In genomic region chr15:64010719-64011118, GRCh38 we compare ENCODE assay signal across 9 cellular contexts. TPM values are rescaled to one million over a fixed set of nuclear protein-coding genes. Genes with fewer than 3 reads are reported as not detected.
DNase-seq lines count a peak whose midpoint lies in the region; ATAC-seq, FAIRE-seq and TF ChIP-seq lines count a peak whose summit lies in the region.
"Had no signal": no experiment of that assay in that cellular context is flagged by ENCODE, and none has a peak within 500 bp of the region (broad histone marks: within the 10 kb centered on the region; RNA-seq: fewer than 3 reads in every experiment).

No MANE protein-coding gene starts in this region.

- no peak overlapping the region for H3K4me3 Mint-ChIP-seq in HFFc6

- peaks cover 2% of the 10 kb centered on the region; the same call in 1 of the 2 replicates for H3K27me3 Mint-ChIP-seq in HFFc6 (ENCODE audit: insufficient read depth)

- no peak for TF ChIP-seq POLR2A in NB4 (IDR thresholded peaks at IDR 0.05; ENCODE audit: extremely low read depth, insufficient read length)
- TF ChIP-seq POLR2A in endothelial cell of umbilical vein (IDR thresholded peaks at IDR 0.05; ENCODE audit: low read depth, low read length), result no peak

- ATAC-seq in sciatic nerve, result peak; percentile 36

- FAIRE-seq in endothelial cell of umbilical vein (lab: Jason Lieb, UNC), result peak; percentile 42

- H3K79me2 ChIP-seq in endothelial cell of umbilical vein (ENCODE audit: control insufficient read depth, insufficient read depth, low read length), result no peaks in the 10 kb centered on the region

- POLR2A ChIA-PET in endothelial cell of umbilical vein (lab: Charles Lee), result no interaction called here

- TF ChIP-seq CTCF in GM12873 (IDR thresholded peaks at IDR 0.05; ENCODE audit: insufficient read depth, low read depth, low read length, missing control alignments) (peak; percentile 45), HFFc6 (IDR thresholded peaks at IDR 0.05) (no peak), NB4 (IDR thresholded peaks at IDR 0.05; ENCODE audit: low read depth, low read length) (no peak), endothelial cell of umbilical vein (IDR thresholded peaks at IDR 0.05; ENCODE audit: extremely low read depth in 1 of 2, insufficient read depth in 1 of 2, low read depth in 1 of 2, low read length in 2 of 2) (no peak)

- DNase-seq in HFFc6 (peak; percentile 67), NB4 (ENCODE audit: low read depth) (peak; percentile 94), endothelial cell of umbilical vein (ENCODE audit: low read depth, low spot score) (peak; percentile 24), sciatic nerve (ENCODE audit: low spot score) (no peak), NCI-H1930 (lab: John Stamatoyannopoulos, UW) (no peak), C1 segment of cervical spinal cord (lab: John Stamatoyannopoulos, UW) (no peak)
- peak; percentile 81 for DNase-seq in activated CD4-positive, alpha-beta T cell treated with anti-CD3 and anti-CD28 coated beads, Interleukin-2, amount 50 U/mL, for 1 hour

- H3K36me3 Mint-ChIP-seq in HFFc6 (ENCODE audit: low read depth), result 0 out of 2 replicates have a peak, but pooled peaks cover 4% of the 10 kb centered on the region

- H3K4me2 ChIP-seq in endothelial cell of umbilical vein (ENCODE audit: insufficient read depth, low read length), result no peak overlapping the region

- H3K27ac Mint-ChIP-seq in HFFc6, result peak overlapping the region; percentile 14

- no peaks in the 10 kb centered on the region for H3K9me1 ChIP-seq in endothelial cell of umbilical vein (replicated peaks; ENCODE audit: control insufficient read depth, extremely low read depth, insufficient read depth, low read length)

- peaks cover 2 to 15% of the 10 kb centered on the region in 2 experiments for H3K27me3 ChIP-seq in endothelial cell of umbilical vein (ENCODE audit: control insufficient read depth in 2 of 2, insufficient read depth in 2 of 2, low read length in 2 of 2)
- H3K27me3 ChIP-seq: dorsolateral prefrontal cortex had no signal

- H3K27ac ChIP-seq in endothelial cell of umbilical vein (ENCODE audit: insufficient read depth, low read depth, low read length), result no peak overlapping the region

- no peak overlapping the region for H3K4me3 ChIP-seq in NB4 (ENCODE audit: low read depth, low read length)
- H3K4me3 ChIP-seq in endothelial cell of umbilical vein (replicated peaks in 1 of 3; ENCODE audit: insufficient read depth in 1 of 3, low read depth in 1 of 3, low read length in 3 of 3), result no peak overlapping the region
- H3K4me3 ChIP-seq: dorsolateral prefrontal cortex had no signal

- intact Hi-C loops in endothelial cell of umbilical vein (cut with micrococcal nuclease) (no loop called here), sciatic nerve (cut with DNase I) (no loop called here)

- no peaks in the 10 kb centered on the region for H3K4me1 ChIP-seq in endothelial cell of umbilical vein (ENCODE audit: control insufficient read depth, extremely low read depth, insufficient read depth, low read length)

- H3K9me3 Mint-ChIP-seq in HFFc6, result no peaks in the 10 kb centered on the region

- H3K9ac ChIP-seq in endothelial cell of umbilical vein (replicated peaks; ENCODE audit: extremely low read depth, insufficient read depth, low read length), result no peak overlapping the region

- H3K4me1 Mint-ChIP-seq in HFFc6 (ENCODE audit: low read depth), result peaks cover 49% of the 10 kb centered on the region

- CTCF ChIA-PET in endothelial cell of umbilical vein (lab: Charles Lee), result interaction anchor here (1.2 kb wide), 1 partner anchor 12 kb away, joined by 3 read pairs; no protein-coding TSS in a partner anchor

- dilution Hi-C loops in endothelial cell of umbilical vein (cut with MboI; ENCODE audit: extremely low pct_ligation_motif_present, low sequenced_read_pairs), result no loop called here

- H2AFZ ChIP-seq in endothelial cell of umbilical vein (ENCODE audit: low read depth, low read length), result no peak overlapping the region

- no peaks in the 10 kb centered on the region for H3K9me3 ChIP-seq in endothelial cell of umbilical vein (replicated peaks; ENCODE audit: control insufficient read depth, insufficient read depth, low read length)

- H4K20me1 ChIP-seq in endothelial cell of umbilical vein (replicated peaks; ENCODE audit: control insufficient read depth, extremely low read depth, insufficient read depth, low read length), result no peaks in the 10 kb centered on the region

- BruUV-seq in endothelial cell of umbilical vein (replicated peaks; lab: Mats Ljungman, UMichigan), result no TSS peak

- no peaks in the 10 kb centered on the region for H3K36me3 ChIP-seq in endothelial cell of umbilical vein (ENCODE audit: control insufficient read depth in 2 of 2, extremely low read depth in 1 of 2, insufficient read depth in 2 of 2, low read length in 2 of 2)

TF ChIP-seq in endothelial cell of umbilical vein, 7 proteins besides CTCF, POLR2A, EP300 and RAD21:
- TF ChIP-seq POLR2AphosphoS5 (IDR thresholded peaks at IDR 0.05; ENCODE audit: insufficient read depth, low read depth, low read length), result no peak
- TF ChIP-seq FOS (IDR thresholded peaks at IDR 0.05; ENCODE audit: borderline replicate concordance, insufficient read depth, low read length), result no peak
- no peak for TF ChIP-seq MYC (IDR thresholded peaks at IDR 0.05; ENCODE audit: low read depth, low read length)
- no peak for TF ChIP-seq GATA2 (IDR thresholded peaks at IDR 0.05; ENCODE audit: insufficient read depth, insufficient read length, low read depth, low read length)

RNA-seq across cellular contexts. Expression of gene DAPK2, which starts 35.6 kb away (rescaled TPM):
- total RNA-seq in HFFc6 (2021; fragmentation: NEBNext Ultra II Directional; extraction: Animal tissue kit (Norgen Biotek cat#: 25700)), result 1 to 10 TPM; 2.1 to 5.7 (median 5.1) TPM
- total RNA-seq in endothelial cell of umbilical vein (6.7 and 7.5 TPM in 2 replicates), sciatic nerve (36.9 TPM)
- polyA plus RNA-seq in endothelial cell of umbilical vein, result 2.8 and 2.9 TPM in 2 replicates
- polyA plus RNA-seq in endothelial cell of umbilical vein (2011; cell fraction: cytosol; rRNA removed), result 1.4 and 2.5 TPM in 2 replicates
- 7.1 and 10.2 TPM in 2 replicates for polyA plus RNA-seq in endothelial cell of umbilical vein (2011; cell fraction: nucleus; rRNA removed)
- polyA plus RNA-seq in endothelial cell of umbilical vein (2012), result 0.91 and 1.9 TPM in 2 replicates
- 4.6 and 7.3 TPM in 2 replicates for polyA minus RNA-seq in endothelial cell of umbilical vein
- polyA minus RNA-seq in endothelial cell of umbilical vein (2011; cell fraction: cytosol; rRNA and poly(A)+ RNA removed), result 5.5 TPM
- 3.8 and 5.2 TPM in 2 replicates for polyA minus RNA-seq in endothelial cell of umbilical vein (2011; cell fraction: nucleus; rRNA and poly(A)+ RNA removed)

Comparison
In these comparisons a context has a peak if more than half of its experiments do, and no peak if none do; other contexts are left out.
1. DNase-seq: peak in HFFc6 (single experiment), NB4 (single experiment), activated CD4-positive, alpha-beta T cell treated with anti-CD3 and anti-CD28 coated beads, Interleukin-2, amount 50 U/mL, for 1 hour (single experiment) and endothelial cell of umbilical vein (single experiment); none in sciatic nerve (single experiment), NCI-H1930 (0 of 2) and C1 segment of cervical spinal cord (0 of 14).